ENCODE assay signal across 8 cellular contexts in the genomic region with DNA sequence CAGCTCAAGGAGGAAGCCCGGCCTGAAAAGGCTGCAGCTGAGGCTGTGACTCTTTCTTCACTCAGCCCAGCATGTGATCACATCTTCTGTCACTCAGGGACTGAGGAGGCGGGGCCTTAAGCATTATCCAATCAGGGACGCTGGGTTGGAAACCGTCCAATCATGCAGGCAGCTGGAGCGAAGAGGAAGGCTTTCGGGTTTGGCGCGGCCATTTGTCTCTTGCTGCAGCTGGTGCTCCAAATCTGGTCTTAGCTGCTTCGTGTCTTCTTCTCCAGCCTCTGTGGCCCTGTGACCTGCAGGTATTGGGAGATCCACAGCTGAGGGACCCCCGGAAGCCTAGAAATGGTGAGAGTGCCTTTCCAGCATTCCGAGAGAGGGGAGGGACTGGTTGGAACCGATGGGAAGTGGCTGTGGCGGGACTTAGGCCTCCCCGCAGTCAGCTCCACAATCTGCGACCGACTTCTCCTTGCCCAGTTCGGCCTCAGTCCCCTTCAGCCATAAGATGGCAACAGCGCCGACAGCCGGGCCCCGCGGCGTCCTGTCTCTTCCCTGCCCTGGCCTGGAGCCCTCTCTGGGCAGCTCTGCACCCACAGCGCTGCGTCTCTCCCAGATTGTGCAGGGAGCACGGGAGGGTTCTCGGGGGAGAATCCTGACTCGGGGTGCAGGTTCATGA. TPM values are rescaled to one million over a fixed set of nuclear protein-coding genes. Genes with fewer than 3 reads are reported as not detected.
DNase-seq lines count a peak whose midpoint lies in the region; TF ChIP-seq lines count a peak whose summit lies in the region.

Gene ZNF90, plus strand, starts transcription at position 210 of the 673 bp plus-strand sequence. Its CDS starts 133 bp downstream, at position 343.

- peak within 1 kb of the TSS; percentile 88 for H3K27ac ChIP-seq in mesodermal cell (ENCODE audit: low read depth, low read length, severe bottlenecking)

- 0 to 1% methylated on average over 22 to 26 of the region's 28 CpGs for WGBS in mesodermal cell (ENCODE audit: insufficient coverage in 2 of 2), 2 experiments

- peaks cover 33% of the 10 kb centered on the region for H3K4me1 Mint-ChIP-seq in endothelial cell (ENCODE audit: unreplicated experiment)

- peak within 1 kb of the TSS; percentile 94 for H3K4me3 Mint-ChIP-seq in endothelial cell (ENCODE audit: unreplicated experiment)

- peaks cover 5% of the 10 kb centered on the region for H3K27me3 Mint-ChIP-seq in endothelial cell (ENCODE audit: unreplicated experiment)

- peaks cover 13% of the 10 kb centered on the region for H3K9me3 ChIP-seq in mesodermal cell (ENCODE audit: control insufficient read depth, low read length)

- peaks cover 4% of the 10 kb centered on the region for H3K36me3 Mint-ChIP-seq in endothelial cell (ENCODE audit: low read depth, unreplicated experiment)

- DNase-seq in ELF-1 (ENCODE audit: low read depth, low spot score) (peak; percentile 98), H4 (ENCODE audit: low spot score) (peak; percentile 96), NCI-H146 (lab: John Stamatoyannopoulos, UW) (peak; percentile 83), endothelial cell (ENCODE audit: low spot score) (peak; percentile 87), NCI-H524 treated with DMSO at 0.1 percent for 48 hours (lab: John Stamatoyannopoulos, UW) (no peak)
- DNase-seq in activated CD8-positive, alpha-beta memory T cell treated with anti-CD3 and anti-CD28 coated beads for 48 hours (ENCODE audit: low read depth in 2 of 3, low spot score in 2 of 3): peak; percentile 49 to 66 (median 63)
- peak; percentile 58 for DNase-seq in stimulated activated CD8-positive, alpha-beta memory T cell treated with anti-CD3 and anti-CD28 coated beads, Interleukin-12 subunit alpha, Interleukin-12 subunit beta, amount 100 ng/mL, for 24 hours (ENCODE audit: extremely low read depth)

- H3K4me3 ChIP-seq in mesodermal cell (ENCODE audit: extremely low read depth, insufficient read depth, low read length, poor library complexity, severe bottlenecking): peak within 1 kb of the TSS; percentile 73

- peaks cover 20% of the 10 kb centered on the region for H3K36me3 ChIP-seq in mesodermal cell (ENCODE audit: control insufficient read depth, insufficient read depth, low read length)

- H3K27ac Mint-ChIP-seq in endothelial cell (ENCODE audit: unreplicated experiment): peak within 1 kb of the TSS; percentile 48

- no peak for TF ChIP-seq CTCF in endothelial cell (IDR thresholded peaks at IDR 0.05; ENCODE audit: unreplicated experiment)

- no peaks in the 10 kb centered on the region for H3K9me3 Mint-ChIP-seq in endothelial cell (ENCODE audit: unreplicated experiment)

- peaks cover 8% of the 10 kb centered on the region for H3K4me1 ChIP-seq in mesodermal cell (ENCODE audit: control insufficient read depth, insufficient read depth, low read length, poor library complexity, severe bottlenecking)

RNA-seq across cellular contexts. Expression of gene ZNF90, which starts in this region (rescaled TPM):
- total RNA-seq in H4 (2014; rRNA removed; shearing (Covaris generic)): 1.7 and 2.6 TPM in 2 replicates
- total RNA-seq in endothelial cell (ENCODE audit: unreplicated experiment): 16.7 TPM
- polyA plus RNA-seq in mesodermal cell (2013, experiment 1 of 2): 8.3 TPM
- polyA plus RNA-seq in mesodermal cell (2013, experiment 2 of 2): 8.0 TPM
